In genomic region chr12:70774055-70774454, GRCh38 we compare ENCODE assay signal across 11 cellular contexts.
DNase-seq lines count a peak whose midpoint lies in the region; TF ChIP-seq lines count a peak whose summit lies in the region.
"Had no signal": no experiment of that assay in that cellular context is flagged by ENCODE, and none has a peak within 500 bp of the region (broad histone marks: within the 10 kb centered on the region; RNA-seq: fewer than 3 reads in every experiment).

No MANE protein-coding gene starts in this region.

- H3K4me3 ChIP-seq in epithelial cell of esophagus (ENCODE audit: low read length) (no peak overlapping the region), skeletal muscle satellite cell (ENCODE audit: low read length) (peak overlapping the region; percentile 12)
- H3K4me3 ChIP-seq: esophagus muscularis mucosa had no signal

- TF ChIP-seq CTCF in epithelial cell of esophagus (IDR thresholded peaks at IDR 0.05; ENCODE audit: insufficient read depth, low read depth, low read length, missing control alignments): no peak
- no peak for TF ChIP-seq CTCF in GM13976 (IDR thresholded peaks at IDR 0.05; ENCODE audit: borderline replicate concordance, control extremely low read depth, extremely low read depth, insufficient read depth, missing control alignments)

- H3K27me3 ChIP-seq in skeletal muscle satellite cell (ENCODE audit: control insufficient read depth, insufficient read depth, low read length): no peaks in the 10 kb centered on the region
- H3K27me3 ChIP-seq: esophagus muscularis mucosa had no signal

- no peaks in the 10 kb centered on the region for H3K36me3 ChIP-seq in skeletal muscle satellite cell (ENCODE audit: insufficient read depth, low read length)
- H3K36me3 ChIP-seq: esophagus muscularis mucosa had no signal

- in situ Hi-C loops in GM13976 (cut with MboI; ENCODE audit: low sequenced_read_pairs, unreplicated experiment): no loop called here

- peak overlapping the region; percentile 40 for H3K4me2 ChIP-seq in skeletal muscle satellite cell (ENCODE audit: low read length)

- peak overlapping the region; percentile 12 for H3K9ac ChIP-seq in skeletal muscle satellite cell (ENCODE audit: low read depth, low read length)

- H3K9me3 ChIP-seq in skeletal muscle satellite cell (replicated peaks; ENCODE audit: low read length): no peaks in the 10 kb centered on the region
- H3K9me3 ChIP-seq: esophagus muscularis mucosa had no signal

- DNase-seq in GM03348 (ENCODE audit: low spot score) (peak; percentile 34), NCI-H345 (lab: John Stamatoyannopoulos, UW) (peak; percentile 55), epithelial cell of esophagus (ENCODE audit: low read depth) (peak; percentile 72), NCI-H128 (lab: John Stamatoyannopoulos, UW; ENCODE audit: unreplicated experiment) (no peak), dermis blood vessel endothelial cell (no peak), GM13976 (ENCODE audit: low spot score) (no peak)
- DNase-seq: activated CD4-positive, alpha-beta T cell treated with anti-CD3 and anti-CD28 coated beads, Interleukin-2, amount 50 U/mL, for 48 hours; activated gamma-delta T cell treated with Interleukin-2 at 50 U/mL for 16 hours; cerebellar nuclear complex had no signal

- H3K4me1 ChIP-seq in skeletal muscle satellite cell (ENCODE audit: control insufficient read depth, insufficient read depth, low read length): peaks cover 17% of the 10 kb centered on the region
- H3K4me1 ChIP-seq: esophagus muscularis mucosa had no signal

Comparison
In these comparisons a context has a peak if more than half of its experiments do, and no peak if none do; other contexts are left out.
1. DNase-seq: peak in GM03348 (single experiment), NCI-H345 (single experiment) and epithelial cell of esophagus (single experiment); none in NCI-H128 (single experiment), dermis blood vessel endothelial cell (single experiment) and GM13976 (single experiment).